In genomic region chr1:76901158-76901767, GRCh38 we compare ENCODE assay signal across 9 cellular contexts. TPM values are rescaled to one million over a fixed set of nuclear protein-coding genes. Genes with fewer than 3 reads are reported as not detected.
DNase-seq lines count a peak whose midpoint lies in the region; ATAC-seq and TF ChIP-seq lines count a peak whose summit lies in the region.
"Had no signal": no experiment of that assay in that cellular context is flagged by ENCODE, and none has a peak within 500 bp of the region (broad histone marks: within the 10 kb centered on the region; RNA-seq: fewer than 3 reads in every experiment).

No MANE protein-coding gene starts in this region.

- TF ChIP-seq POLR2A in GM18505 (IDR thresholded peaks at IDR 0.05; ENCODE audit: borderline replicate concordance, extremely low read depth, insufficient read depth, insufficient read length) (no peak), esophagus muscularis mucosa (IDR thresholded peaks at IDR 0.05; ENCODE audit: low read depth) (no peak), ovary (IDR thresholded peaks at IDR 0.05) (no peak), suprapubic skin (IDR thresholded peaks at IDR 0.05) (no peak)

- DNase-seq in BJ (ENCODE audit: low read depth) (no peak), MV-4-11 (lab: John Stamatoyannopoulos, UW) (peak; percentile 62), T1000 (lab: John Stamatoyannopoulos, UW) (peak; percentile 49), esophagus muscularis mucosa (ENCODE audit: extremely low spot score) (no peak), ovary (peak; percentile 37 to 63 (median 44)), suprapubic skin (ENCODE audit: low spot score in 2 of 2) (no peak)
- DNase-seq: pancreas had no signal

- intact Hi-C loops in esophagus muscularis mucosa (cut with DNase I): no loop called here
- intact Hi-C loops in ovary (cut with DNase I): loop anchor here in 1 of 4 donors (10.0 kb wide), 1 partner anchor 224 kb away; no protein-coding TSS in a partner anchor

- TF ChIP-seq CTCF in BJ (IDR thresholded peaks at IDR 0.05; ENCODE audit: insufficient read depth, low read depth, low read length): peak; percentile 86
- TF ChIP-seq CTCF in esophagus muscularis mucosa (IDR thresholded peaks at IDR 0.05): peak in 2 of 3 experiments; percentile 28 to 48
- TF ChIP-seq CTCF in ovary (IDR thresholded peaks at IDR 0.05): peak in 2 of 3 donors; percentile 49 to 51
- TF ChIP-seq CTCF in suprapubic skin (IDR thresholded peaks at IDR 0.05): peak in 1 of 2 donors; percentile 48

- ATAC-seq in GM18505 (IDR thresholded peaks at IDR 0.05; ENCODE audit: unreplicated experiment): peak; percentile 89
- ATAC-seq in HG02759 (IDR thresholded peaks at IDR 0.05; ENCODE audit: unreplicated experiment): peak; percentile 98

- no peak overlapping the region for H3K27ac ChIP-seq in esophagus muscularis mucosa (replicated peaks in 1 of 4)
- no peak overlapping the region for H3K27ac ChIP-seq in ovary
- no peak overlapping the region for H3K27ac ChIP-seq in suprapubic skin
- H3K27ac ChIP-seq: pancreas had no signal

- H3K36me3 ChIP-seq in BJ (ENCODE audit: control insufficient read depth, insufficient read depth, low read length): no peaks in the 10 kb centered on the region
- H3K36me3 ChIP-seq in esophagus muscularis mucosa: no peaks in the 10 kb centered on the region
- no peaks in the 10 kb centered on the region for H3K36me3 ChIP-seq in ovary
- H3K36me3 ChIP-seq in suprapubic skin: no peaks in the 10 kb centered on the region
- H3K36me3 ChIP-seq: pancreas had no signal

- H3K4me3 ChIP-seq in BJ (ENCODE audit: low read depth, low read length) (no peak overlapping the region), esophagus muscularis mucosa (no peak overlapping the region), ovary (no peak overlapping the region), suprapubic skin (no peak overlapping the region)
- H3K4me3 ChIP-seq: pancreas had no signal

- H3K4me1 ChIP-seq in esophagus muscularis mucosa (no peaks in the 10 kb centered on the region), ovary (ENCODE audit: insufficient read depth) (no peaks in the 10 kb centered on the region), suprapubic skin (no peaks in the 10 kb centered on the region)
- H3K4me1 ChIP-seq: pancreas had no signal

- 88% methylated on average over 2 of the region's 2 CpGs for WGBS in esophagus muscularis mucosa
- 91 to 93% (median 92%) methylated on average over 2 of the region's 2 CpGs for WGBS in ovary, 3 donors
- 92% methylated on average over 2 of the region's 2 CpGs for WGBS in suprapubic skin

- H3K9me3 ChIP-seq in esophagus muscularis mucosa: no peaks in the 10 kb centered on the region
- H3K9me3 ChIP-seq in ovary: no peaks in the 10 kb centered on the region
- no peaks in the 10 kb centered on the region for H3K9me3 ChIP-seq in suprapubic skin
- H3K9me3 ChIP-seq: pancreas had no signal

- TF ChIP-seq EP300 in esophagus muscularis mucosa (IDR thresholded peaks at IDR 0.05) (no peak), ovary (IDR thresholded peaks at IDR 0.05) (no peak), suprapubic skin (IDR thresholded peaks at IDR 0.05) (no peak)

- H3K27me3 ChIP-seq in BJ (ENCODE audit: control insufficient read depth, insufficient read depth, low read length) (no peaks in the 10 kb centered on the region), esophagus muscularis mucosa (no peaks in the 10 kb centered on the region), ovary (no peaks in the 10 kb centered on the region), suprapubic skin (no peaks in the 10 kb centered on the region)
- H3K27me3 ChIP-seq: pancreas had no signal

- CTCF ChIA-PET in BJ (lab: Yijun Ruan, JAX): interaction anchor here (0.7 kb wide), 1 partner anchor 227 kb away, joined by 3 read pairs; no protein-coding TSS in a partner anchor

- POLR2A ChIA-PET in BJ (lab: Charles Lee): no interaction called here

RNA-seq across cellular contexts. Expression of gene ST6GALNAC5, which starts 34.0 kb away (rescaled TPM):
- polyA plus RNA-seq in BJ (2011; rRNA removed) (0.80 and 3.0 TPM in 2 replicates), ovary (1 to 10 TPM; 2.9 to 4.5 TPM)
- 2.7 and 3.4 TPM in 2 replicates for polyA minus RNA-seq in BJ (2011; rRNA and poly(A)+ RNA removed)
- total RNA-seq in esophagus muscularis mucosa (1 to 10 TPM; 5.3 to 8.7 (median 8.2) TPM), ovary (10 to 100 TPM in 4 of 7 donors, 1 to 10 TPM in 3; 4.6 to 21.0 (median 11.4) TPM), suprapubic skin (10 to 100 TPM in 1 of 4 donors, 1 to 10 TPM in 2, under 1 TPM in 1; 0.49 to 14.1 (median 2.1) TPM)

Comparison
In these comparisons a context has a peak if more than half of its experiments do, and no peak if none do; other contexts are left out.
1. DNase-seq: peak in MV-4-11 (single experiment), T1000 (single experiment) and ovary (5 of 5); none in BJ (single experiment), esophagus muscularis mucosa (single experiment) and suprapubic skin (0 of 2).